In genomic region chr16:29812754-29813643, GRCh38 we compare ENCODE assay signal across 6 cellular contexts. TPM values are rescaled to one million over a fixed set of nuclear protein-coding genes. Genes with fewer than 3 reads are reported as not detected.
DNase-seq lines count a peak whose midpoint lies in the region; TF ChIP-seq lines count a peak whose summit lies in the region.

No MANE protein-coding gene starts in this region.

- DNase-seq in T-helper 1 cell, result no peak
- no peak for DNase-seq in fibroblast of the aortic adventitia (ENCODE audit: low read depth)
- no peak for DNase-seq in SIG-M5 treated with dmso at 0.1 percent for 504 hours (lab: John Stamatoyannopoulos, UW; ENCODE audit: unreplicated experiment)
- DNase-seq in RPMI8226, result no peak

- no peak overlapping the region for H3K9ac ChIP-seq in subcutaneous abdominal adipose tissue (ENCODE audit: low read length in 5 of 5)

- H3K4me1 Mint-ChIP-seq in T-helper 1 cell treated with Interleukin-12 subunit alpha and Interleukin-12 subunit beta and Interleukin-4 antibody, amounts not matched to agents 30 μg/mL and 1 μg/mL, for 36 hours (ENCODE audit: low read depth), result peaks cover 50% of the 10 kb centered on the region

- peaks cover 11% of the 10 kb centered on the region for H3K27me3 Mint-ChIP-seq in T-helper 1 cell treated with Interleukin-12 subunit alpha and Interleukin-12 subunit beta and Interleukin-4 antibody, amounts not matched to agents 30 μg/mL and 1 μg/mL, for 36 hours (ENCODE audit: low read depth)

- peaks cover 0 to 18% (median 15%) of the 10 kb centered on the region in 5 donors for H3K36me3 ChIP-seq in subcutaneous abdominal adipose tissue (ENCODE audit: control insufficient read depth in 5 of 5, insufficient read depth in 5 of 5, low read length in 5 of 5)

- no peaks in the 10 kb centered on the region for H3K9me3 ChIP-seq in subcutaneous abdominal adipose tissue (ENCODE audit: control insufficient read depth in 5 of 5, low read length in 5 of 5)

- H3K4me3 Mint-ChIP-seq in T-helper 1 cell treated with Interleukin-12 subunit alpha and Interleukin-12 subunit beta and Interleukin-4 antibody, amounts not matched to agents 30 μg/mL and 1 μg/mL, for 36 hours, result peak overlapping the region; percentile 91

- no peak overlapping the region for H3K27ac Mint-ChIP-seq in T-helper 1 cell treated with Interleukin-12 subunit alpha and Interleukin-12 subunit beta and Interleukin-4 antibody, amounts not matched to agents 30 μg/mL and 1 μg/mL, for 36 hours

- no peaks in the 10 kb centered on the region for H3K9me3 Mint-ChIP-seq in T-helper 1 cell treated with Interleukin-12 subunit alpha and Interleukin-12 subunit beta and Interleukin-4 antibody, amounts not matched to agents 30 μg/mL and 1 μg/mL, for 36 hours

- H3K4me3 ChIP-seq in fibroblast of the aortic adventitia (ENCODE audit: low read depth, low read length), result peak overlapping the region; percentile 73
- peak overlapping the region; percentile 25 to 76 (median 70) for H3K4me3 ChIP-seq in subcutaneous abdominal adipose tissue (ENCODE audit: low read depth in 1 of 5, low read length in 5 of 5)

- H3K36me3 Mint-ChIP-seq in T-helper 1 cell treated with Interleukin-12 subunit alpha and Interleukin-12 subunit beta and Interleukin-4 antibody, amounts not matched to agents 30 μg/mL and 1 μg/mL, for 36 hours (ENCODE audit: low read depth), result peaks cover 25% of the 10 kb centered on the region

- TF ChIP-seq CTCF in fibroblast of the aortic adventitia (IDR thresholded peaks at IDR 0.05; ENCODE audit: insufficient read depth, low read length), result no peak

- no peaks in the 10 kb centered on the region for H3K27me3 ChIP-seq in subcutaneous abdominal adipose tissue (ENCODE audit: control insufficient read depth in 5 of 5, insufficient read depth in 4 of 5, low read length in 5 of 5)

- H3K4me1 ChIP-seq in subcutaneous abdominal adipose tissue (ENCODE audit: control insufficient read depth in 5 of 5, insufficient read depth in 5 of 5, low read length in 5 of 5), result peaks cover 3 to 72% (median 64%) of the 10 kb centered on the region in 5 donors

- peak overlapping the region; percentile 57 for H3K27ac ChIP-seq in subcutaneous abdominal adipose tissue (ENCODE audit: low read depth, low read length)

RNA-seq across cellular contexts. Expression of gene PRRT2, which starts 1.0 kb away (rescaled TPM):
- total RNA-seq in fibroblast of the aortic adventitia (ENCODE audit: low replicate concordance), result 7.7 and 32.0 TPM in 2 replicates

RNA-seq across cellular contexts. Expression of gene PAGR1, which starts 3.0 kb away (rescaled TPM):
- total RNA-seq in fibroblast of the aortic adventitia (ENCODE audit: low replicate concordance), result 23.4 and 61.2 TPM in 2 replicates

RNA-seq across cellular contexts. Expression of gene MAZ, which starts 6.7 kb away (rescaled TPM):
- 74.0 and 159 TPM in 2 replicates for total RNA-seq in fibroblast of the aortic adventitia (ENCODE audit: low replicate concordance)

RNA-seq across cellular contexts. Expression of gene MVP, which starts 7.3 kb away (rescaled TPM):
- total RNA-seq in fibroblast of the aortic adventitia (ENCODE audit: low replicate concordance), result 202 and 275 TPM in 2 replicates

RNA-seq across cellular contexts. Expression of gene KIF22, which starts 22.4 kb away (rescaled TPM):
- 7.2 and 52.4 TPM in 2 replicates for total RNA-seq in fibroblast of the aortic adventitia (ENCODE audit: low replicate concordance)
